ENCODE assay signal across 12 cellular contexts in the genomic region with DNA sequence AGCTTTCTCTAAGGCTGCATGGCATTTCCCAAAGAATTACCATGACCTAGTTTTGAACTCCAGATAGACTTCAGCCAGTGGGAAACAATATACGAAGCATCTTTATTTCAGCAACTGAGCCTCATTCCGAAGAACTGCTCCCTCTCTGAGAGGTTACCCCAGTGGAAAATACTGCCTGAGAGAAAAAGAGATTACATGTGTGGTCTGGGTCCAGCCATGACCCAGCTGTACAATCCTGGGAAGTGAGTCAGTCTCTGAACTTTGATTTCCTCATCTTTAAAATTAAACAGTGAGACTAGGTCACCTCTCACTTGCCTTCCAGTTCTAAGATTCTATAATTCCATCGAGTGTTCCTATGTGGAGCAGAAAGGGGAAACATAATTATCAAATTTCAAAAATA. TPM values are rescaled to one million over a fixed set of nuclear protein-coding genes. Genes with fewer than 3 reads are reported as not detected.
A peak's percentile ranks its signal among the peaks of the same experiment; 100 is the strongest.
DNase-seq lines count a peak whose midpoint lies in the region; ATAC-seq, FAIRE-seq and TF ChIP-seq lines count a peak whose summit lies in the region.
"Had no signal": no experiment of that assay in that cellular context is flagged by ENCODE, and none has a peak within 500 bp of the region (broad histone marks: within the 10 kb centered on the region; RNA-seq: fewer than 3 reads in every experiment).

No MANE protein-coding gene starts in this region.

- intact Hi-C loops in HepG2 (cut with micrococcal nuclease; ENCODE audit: unreplicated experiment), result no loop called here

- H3K36me3 ChIP-seq in HepG2 (replicated peaks in 1 of 2; ENCODE audit: control insufficient read depth in 1 of 2, insufficient read depth in 2 of 2, low read length in 2 of 2), result no peaks in the 10 kb centered on the region
- H3K36me3 ChIP-seq: Peyer's patch had no signal

- H3K27me3 Mint-ChIP-seq in endothelial cell (ENCODE audit: unreplicated experiment), result no peaks in the 10 kb centered on the region

- no peaks in the 10 kb centered on the region for H3K4me1 ChIP-seq in HepG2 (ENCODE audit: insufficient read depth, low read length)

- TF ChIP-seq RAD21 in HepG2 (CRISPR knock-in tag; IDR thresholded peaks at IDR 0.05), result no peak

- in situ Hi-C loops in HepG2 (cut with HindIII; ENCODE audit: extremely low pct_ligation_motif_present, low pct_unique_long_range_greater_than_20kb), result no loop called here

- no peak overlapping the region for H3K27ac Mint-ChIP-seq in endothelial cell (ENCODE audit: unreplicated experiment)
- H3K27ac Mint-ChIP-seq: activated naive CD4-positive, alpha-beta T cell treated with anti-CD3 and anti-CD28 coated beads, Interleukin-2, amount 50 U/mL, for 72 hours had no signal

- WGBS in HepG2 (ENCODE audit: low lambda C conversion rate), result 20% methylated on average over 3 of the region's 3 CpGs

- DNase-seq in A172 (ENCODE audit: low spot score) (peak; percentile 59), HTR-8/SVneo (ENCODE audit: insufficient read length, low spot score) (peak; percentile 18), dermis blood vessel endothelial cell (peak; percentile 90), HepG2 (ENCODE audit: low spot score) (peak; percentile 2), GM12891 (ENCODE audit: insufficient read length, low spot score) (no peak), endothelial cell (ENCODE audit: low spot score) (no peak)
- DNase-seq: activated CD4-positive, alpha-beta T cell treated with anti-CD3 and anti-CD28 coated beads for 48 hours had no signal

- no peak overlapping the region for H2AFZ ChIP-seq in HepG2 (ENCODE audit: low read length)

- no peak overlapping the region for H3K4me2 ChIP-seq in HepG2 (ENCODE audit: low read depth, low read length)

- TF ChIP-seq POLR2A in HepG2 (IDR thresholded peaks at IDR 0.05; ENCODE audit: insufficient read depth in 1 of 2, low read depth in 2 of 2, low read length in 2 of 2) (no peak), GM12891 (IDR thresholded peaks at IDR 0.05; ENCODE audit: low read depth, low read length) (no peak)

- POLR2A ChIA-PET in HepG2 (lab: Yijun Ruan, JAX), result no interaction called here

- H3K9me3 Mint-ChIP-seq in endothelial cell (ENCODE audit: unreplicated experiment), result no peaks in the 10 kb centered on the region
- H3K9me3 Mint-ChIP-seq: activated naive CD4-positive, alpha-beta T cell treated with anti-CD3 and anti-CD28 coated beads, Interleukin-2, amount 50 U/mL, for 72 hours had no signal

- H3K27ac ChIP-seq in HepG2 (ENCODE audit: extremely low read length, insufficient read depth, low read length), result no peak overlapping the region

- H3K27me3 ChIP-seq in HepG2 (ENCODE audit: control insufficient read depth in 1 of 2, insufficient read depth in 2 of 2, low read length in 2 of 2), result no peaks in the 10 kb centered on the region
- H3K27me3 ChIP-seq: Peyer's patch had no signal

- no peak overlapping the region for H3K4me3 ChIP-seq in HepG2 (replicated peaks in 1 of 3; ENCODE audit: insufficient read depth in 1 of 3, low read depth in 2 of 3, low read length in 3 of 3)
- H3K4me3 ChIP-seq: Peyer's patch had no signal

- no TSS peak for BruUV-seq in HepG2 (replicated peaks; lab: Mats Ljungman, UMichigan)

- H3K36me3 Mint-ChIP-seq in endothelial cell (ENCODE audit: low read depth, unreplicated experiment), result no peaks in the 10 kb centered on the region

- peaks cover 6% of the 10 kb centered on the region for H3K4me1 Mint-ChIP-seq in endothelial cell (ENCODE audit: unreplicated experiment)

- FAIRE-seq in HTR-8/SVneo (lab: Jason Lieb, UNC) (no peak), HepG2 (lab: Jason Lieb, UNC) (no peak), GM12891 (lab: Jason Lieb, UNC) (no peak)
- FAIRE-seq: A204.1 had no signal

- CTCF ChIA-PET in HepG2 (lab: Yijun Ruan, JAX; ENCODE audit: low intra/inter-chr PET ratio, low total read pairs), result no interaction called here

- no peaks in the 10 kb centered on the region for H3K79me2 ChIP-seq in HepG2 (ENCODE audit: insufficient read depth, low read length)

- no peak overlapping the region for H3K9ac ChIP-seq in HepG2 (ENCODE audit: insufficient read depth, low read depth, low read length)

- H3K4me3 Mint-ChIP-seq in endothelial cell (ENCODE audit: unreplicated experiment), result no peak overlapping the region

- no peaks in the 10 kb centered on the region for H3K9me3 ChIP-seq in HepG2 (ENCODE audit: low read length)
- H3K9me3 ChIP-seq: Peyer's patch had no signal

- ATAC-seq in HepG2 (peak; percentile 53; the same call in 2 of the 3 replicates), HG02885 (IDR thresholded peaks at IDR 0.05; ENCODE audit: poor library complexity, unreplicated experiment) (no peak), GM18868 (IDR thresholded peaks at IDR 0.05; ENCODE audit: unreplicated experiment) (no peak)

- TF ChIP-seq CTCF in HepG2 (CRISPR knock-in tag; IDR thresholded peaks at IDR 0.05) (no peak), endothelial cell (IDR thresholded peaks at IDR 0.05; ENCODE audit: unreplicated experiment) (no peak)

- H4K20me1 ChIP-seq in HepG2 (ENCODE audit: insufficient read depth, low read length), result no peaks in the 10 kb centered on the region

- TF ChIP-seq EP300 in HepG2 (IDR thresholded peaks at IDR 0.05; ENCODE audit: low read depth in 2 of 2, low read length in 2 of 2), result no peak
- TF ChIP-seq EP300 in HepG2 (CRISPR knock-in tag; IDR thresholded peaks at IDR 0.05; ENCODE audit: borderline replicate concordance), result no peak

TF ChIP-seq in HepG2, 621 proteins besides CTCF, POLR2A, EP300 and RAD21:
- no peak for TF ChIP-seq HNRNPL (IDR thresholded peaks at IDR 0.05; ENCODE audit: low read depth, low read length)
- peak; percentile 63 for TF ChIP-seq FOSL2 (CRISPR knock-in tag; IDR thresholded peaks at IDR 0.05)
- no peak for TF ChIP-seq HMGXB4 (CRISPR knock-in tag; IDR thresholded peaks at IDR 0.05; ENCODE audit: borderline replicate concordance in 1 of 2, low read depth in 1 of 2)

TF ChIP-seq in GM12891, 5 proteins besides CTCF, POLR2A, EP300 and RAD21:
- TF ChIP-seq POLR2AphosphoS5 (IDR thresholded peaks at IDR 0.05; ENCODE audit: low read depth, low read length), result no peak
- no peak for TF ChIP-seq POU2F2 (IDR thresholded peaks at IDR 0.05; ENCODE audit: low read depth, low read length)
- no peak for TF ChIP-seq SPI1 (IDR thresholded peaks at IDR 0.05; ENCODE audit: low read depth, low read length)
- TF ChIP-seq TAF1 (IDR thresholded peaks at IDR 0.05; ENCODE audit: low read depth, low read length), result no peak
- no peak for TF ChIP-seq PAX5 (IDR thresholded peaks at IDR 0.05; ENCODE audit: insufficient read depth, low read length, severe bottlenecking)

RNA-seq across cellular contexts. Expression of gene TNIK, which starts 42.4 kb away (rescaled TPM):
- total RNA-seq in A172 (2014; rRNA removed; shearing (Covaris generic)), result 6.0 and 17.8 TPM in 2 replicates
- total RNA-seq in dermis blood vessel endothelial cell (8.2 and 30.3 TPM in 2 replicates), HepG2 (2016; rRNA removed; fragmentation: Illumina TruSeq; extraction: Trizol) (0.22 and 0.42 TPM in 2 replicates), endothelial cell (ENCODE audit: unreplicated experiment) (67.0 TPM)
- total RNA-seq in HepG2 (2016; cell fraction: cytosol; rRNA removed; fragmentation: Illumina TruSeq; extraction: Trizol; ENCODE audit: low read depth), result 0.26 TPM in 1 of 2 replicates, not detected in the other
- 0.06 and 0.11 TPM in 2 replicates for total RNA-seq in HepG2 (2016; cell fraction: insoluble cytoplasmic fraction; rRNA removed; fragmentation: Illumina TruSeq; extraction: Trizol)
- total RNA-seq in HepG2 (2016; cell fraction: membrane; rRNA removed; fragmentation: Illumina TruSeq; extraction: Trizol), result 0.03 and 0.09 TPM in 2 replicates
- total RNA-seq in HepG2 (2016; cell fraction: nucleus; rRNA removed; fragmentation: Illumina TruSeq; extraction: Trizol), result 0.43 and 0.53 TPM in 2 replicates
- polyA plus RNA-seq in HepG2 (2011; rRNA removed), result 0.04 and 0.15 TPM in 2 replicates
- 0.04 TPM in 2 replicates for polyA plus RNA-seq in HepG2 (2011; cell fraction: cytosol; rRNA removed)
- polyA plus RNA-seq in HepG2 (2011; cell fraction: nucleus; rRNA removed), result 0.10 and 0.16 TPM in 2 replicates
- polyA plus RNA-seq in HepG2 (2012), result 0.09 and 0.16 TPM in 2 replicates
- polyA plus RNA-seq in HepG2 (2016; cell fraction: cytosol; fragmentation: Illumina TruSeq; extraction: Trizol; ENCODE audit: low read depth), result not detected in 2 replicates
- 0.08 and 0.27 TPM in 2 replicates for polyA plus RNA-seq in HepG2 (2016; cell fraction: insoluble cytoplasmic fraction; fragmentation: Illumina TruSeq; extraction: Trizol; ENCODE audit: low read depth)
- polyA plus RNA-seq in HepG2 (2016; cell fraction: membrane; fragmentation: Illumina TruSeq; extraction: Trizol; ENCODE audit: low read depth), result not detected in 2 replicates
- polyA plus RNA-seq in HepG2 (2016; cell fraction: nucleus; fragmentation: Illumina TruSeq; extraction: Trizol; ENCODE audit: insufficient read depth, low read depth), result 0.19 and 0.68 TPM in 2 replicates
- polyA minus RNA-seq in HepG2 (2011; rRNA and poly(A)+ RNA removed; ENCODE audit: low replicate concordance), result 1.9 TPM in 1 of 2 replicates, not detected in the other
- 0.10 TPM in 1 of 2 replicates, not detected in the other for polyA minus RNA-seq in HepG2 (2011; cell fraction: cytosol; rRNA and poly(A)+ RNA removed)
- polyA minus RNA-seq in HepG2 (2011; cell fraction: nucleus; rRNA and poly(A)+ RNA removed), result 0.25 and 0.90 TPM in 2 replicates
- 2.6 TPM for polyA plus RNA-seq in GM12891 (2012; ENCODE audit: low read depth, missing spikeins)

Comparison
In these comparisons a context has a peak if more than half of its experiments do, and no peak if none do; other contexts are left out.
1. DNase-seq: peak in A172 (single experiment), HTR-8/SVneo (single experiment), dermis blood vessel endothelial cell (single experiment) and HepG2 (single experiment); none in GM12891 (single experiment) and endothelial cell (single experiment).